ENCODE assay signal across 13 cellular contexts in genomic region chr6:108904731-108905130, GRCh38. TPM values are rescaled to one million over a fixed set of nuclear protein-coding genes. Genes with fewer than 3 reads are reported as not detected.
DNase-seq lines count a peak whose midpoint lies in the region; ATAC-seq lines count a peak whose summit lies in the region.
"Had no signal": no experiment of that assay in that cellular context is flagged by ENCODE, and none has a peak within 500 bp of the region (broad histone marks: within the 10 kb centered on the region; RNA-seq: fewer than 3 reads in every experiment).

No MANE protein-coding gene starts in this region.

- H3K27me3 Mint-ChIP-seq in activated CD4-positive, alpha-beta T cell treated with anti-CD3 and anti-CD28 coated beads, Interleukin-2, amount 10 ng/mL, durations not matched to agents 7 days and 5 days, result peaks cover 5% of the 10 kb centered on the region
- H3K27me3 Mint-ChIP-seq in stimulated activated naive CD8-positive, alpha-beta T cell treated with anti-CD3 and anti-CD28 coated beads, Interleukin-15, amount 100 ng/mL, for 72 hours, result no peaks in the 10 kb centered on the region

- H3K4me3 Mint-ChIP-seq in activated CD4-positive, alpha-beta T cell treated with anti-CD3 and anti-CD28 coated beads, Interleukin-2, amount 10 ng/mL, durations not matched to agents 7 days and 5 days, result no peak overlapping the region
- H3K4me3 Mint-ChIP-seq in stimulated activated naive CD8-positive, alpha-beta T cell treated with anti-CD3 and anti-CD28 coated beads, Interleukin-15, amount 100 ng/mL, for 72 hours, result no peak overlapping the region

- peaks cover 6% of the 10 kb centered on the region for H3K9me3 Mint-ChIP-seq in activated CD4-positive, alpha-beta T cell treated with anti-CD3 and anti-CD28 coated beads, Interleukin-2, amount 10 ng/mL, durations not matched to agents 7 days and 5 days
- no peaks in the 10 kb centered on the region for H3K9me3 Mint-ChIP-seq in stimulated activated naive CD8-positive, alpha-beta T cell treated with anti-CD3 and anti-CD28 coated beads, Interleukin-15, amount 100 ng/mL, for 72 hours

- H3K4me1 Mint-ChIP-seq in activated CD4-positive, alpha-beta T cell treated with anti-CD3 and anti-CD28 coated beads, Interleukin-2, amount 10 ng/mL, durations not matched to agents 7 days and 5 days, result peaks cover 29% of the 10 kb centered on the region
- H3K4me1 Mint-ChIP-seq in stimulated activated naive CD8-positive, alpha-beta T cell treated with anti-CD3 and anti-CD28 coated beads, Interleukin-15, amount 100 ng/mL, for 72 hours, result peaks cover 35% of the 10 kb centered on the region

- peaks cover 21% of the 10 kb centered on the region for H3K36me3 Mint-ChIP-seq in activated CD4-positive, alpha-beta T cell treated with anti-CD3 and anti-CD28 coated beads, Interleukin-2, amount 10 ng/mL, durations not matched to agents 7 days and 5 days (ENCODE audit: low read depth)

- CTCF ChIA-PET in activated CD4-positive, alpha-beta T cell treated with anti-CD3 and anti-CD28 coated beads, Interleukin-2, amount 10 ng/mL, durations not matched to agents 7 days and 5 days (lab: Charles Lee), result no interaction called here

- peak overlapping the region; percentile 47 for H3K27ac Mint-ChIP-seq in activated CD4-positive, alpha-beta T cell treated with anti-CD3 and anti-CD28 coated beads, Interleukin-2, amount 10 ng/mL, durations not matched to agents 7 days and 5 days
- no peak overlapping the region for H3K27ac Mint-ChIP-seq in stimulated activated naive CD8-positive, alpha-beta T cell treated with anti-CD3 and anti-CD28 coated beads, Interleukin-15, amount 100 ng/mL, for 72 hours

- ATAC-seq in HG02970 (IDR thresholded peaks at IDR 0.05; ENCODE audit: low FRiP score, unreplicated experiment), result peak; percentile 98
- peak; percentile 91 for ATAC-seq in stimulated activated naive CD8-positive, alpha-beta T cell treated with anti-CD3 and anti-CD28 coated beads, Interleukin-15, amount 100 ng/mL, for 72 hours
- ATAC-seq: A549 had no signal

- DNase-seq in activated CD4-positive, alpha-beta T cell treated with anti-CD3 and anti-CD28 coated beads, Interleukin-2, amount 10 ng/mL, durations not matched to agents 7 days and 5 days, result no peak
- no peak for DNase-seq in activated CD4-positive, alpha-beta T cell treated with anti-CD3 and anti-CD28 coated beads for 1 hour
- peak; percentile 21 for DNase-seq in OCI-M1 (lab: John Stamatoyannopoulos, UW)
- peak in 1 of 2 donors; percentile 43 for DNase-seq in stimulated activated naive CD8-positive, alpha-beta T cell treated with anti-CD3 and anti-CD28 coated beads, Interleukin-15, amount 100 ng/mL, for 72 hours
- no peak for DNase-seq in stimulated activated CD4-positive, alpha-beta T cell treated with anti-CD3 and anti-CD28 coated beads, Interleukin-4, amount 100 ng/mL, for 4 hours
- no peak for DNase-seq in anterior cingulate cortex (lab: John Stamatoyannopoulos, UW)
- DNase-seq in DMS114 treated with DMSO at 0.1 percent for 48 hours (lab: John Stamatoyannopoulos, UW; ENCODE audit: unreplicated experiment), result no peak
- DNase-seq: brain microvascular endothelial cell; NCI-H2081; stimulated activated naive CD4-positive, alpha-beta T cell treated with Interleukin-2 at 50 U/mL for 16 hours; T-helper 9 cell had no signal

- POLR2A ChIA-PET in activated CD4-positive, alpha-beta T cell treated with anti-CD3 and anti-CD28 coated beads, Interleukin-2, amount 10 ng/mL, durations not matched to agents 7 days and 5 days (lab: Charles Lee), result no interaction called here

RNA-seq across cellular contexts. Expression of gene ARMC2, which starts 56.5 kb away (rescaled TPM):
- total RNA-seq in activated CD4-positive, alpha-beta T cell treated with anti-CD3 and anti-CD28 coated beads, Interleukin-2, amount 10 ng/mL, durations not matched to agents 7 days and 5 days, result 10 to 100 TPM in 1 of 2 experiments, 1 to 10 TPM in 1; 10.0 to 10.2 TPM
